In genomic region chr10:123994417-123995081, GRCh38 we compare ENCODE assay signal across 8 cellular contexts.
DNase-seq lines count a peak whose midpoint lies in the region; ATAC-seq and TF ChIP-seq lines count a peak whose summit lies in the region.

No MANE protein-coding gene starts in this region.

- H3K9me3 Mint-ChIP-seq in activated T-helper 17 cell treated with anti-CD3 and anti-CD28 coated beads, Interleukin-2, amount 50 U/mL, for 72 hours, result no peaks in the 10 kb centered on the region
- peaks cover 12% of the 10 kb centered on the region for H3K9me3 Mint-ChIP-seq in nephron
- H3K9me3 Mint-ChIP-seq in stimulated activated naive B cell treated with anti-CD40 and anti-IgM and Interleukin-4, amounts not matched to agents 10 μg/mL and 1 μg/mL and 100 μg/mL, for 72 hours, result no peaks in the 10 kb centered on the region

- H3K9ac ChIP-seq in HUES6 (ENCODE audit: low read length), result peak overlapping the region; percentile 27

- H3K27ac ChIP-seq in HUES6 (ENCODE audit: low read depth, low read length) (no peak overlapping the region), Panc1 (ENCODE audit: low read length) (peak overlapping the region; percentile 67)

- H3K36me3 Mint-ChIP-seq in activated T-helper 17 cell treated with anti-CD3 and anti-CD28 coated beads, Interleukin-2, amount 50 U/mL, for 72 hours (ENCODE audit: low read depth), result no peaks in the 10 kb centered on the region
- no peaks in the 10 kb centered on the region for H3K36me3 Mint-ChIP-seq in nephron (ENCODE audit: low read depth)
- H3K36me3 Mint-ChIP-seq in stimulated activated naive B cell treated with anti-CD40 and anti-IgM and Interleukin-4, amounts not matched to agents 10 μg/mL and 1 μg/mL and 100 μg/mL, for 72 hours, result peaks cover 0 to 7% of the 10 kb centered on the region in 2 donors

- no peaks in the 10 kb centered on the region for H3K9me3 ChIP-seq in HUES6 (ENCODE audit: control insufficient read depth, insufficient read depth, low read depth, low read length)
- no peaks in the 10 kb centered on the region for H3K9me3 ChIP-seq in Panc1 (ENCODE audit: control insufficient read depth, insufficient read depth, low read depth, low read length)

- in situ Hi-C loops in Panc1 (cut with HindIII; ENCODE audit: low pct_unique_long_range_greater_than_20kb, low sequenced_read_pairs), result no loop called here

- POLR2A ChIA-PET in Panc1 (lab: Charles Lee), result no interaction called here

- TF ChIP-seq CTCF in Panc1 (IDR thresholded peaks at IDR 0.05) (peak; percentile 99), fibroblast of pulmonary artery (IDR thresholded peaks at IDR 0.05; ENCODE audit: low read length, missing control alignments) (peak; percentile 87), nephron (IDR thresholded peaks at IDR 0.05; ENCODE audit: unreplicated experiment in 3 of 3) (peak; percentile 99 to 100 (median 99))

- CTCF ChIA-PET in Panc1 (lab: Charles Lee), result interaction anchor here (0.6 to 4.2 kb wide), 13 partner anchors 8 to 409 kb away, joined by 3 to 52 read pairs (median 4); no protein-coding TSS in a partner anchor

- ATAC-seq in Panc1, result peak; percentile 86
- peak; percentile 73 for ATAC-seq in activated T-helper 17 cell treated with anti-CD3 and anti-CD28 coated beads, Interleukin-2, amount 50 U/mL, for 72 hours (replicated peaks)
- peak; percentile 74 to 75 for ATAC-seq in stimulated activated naive B cell treated with anti-CD40 and anti-IgM and Interleukin-4, amounts not matched to agents 10 μg/mL and 1 μg/mL and 100 μg/mL, for 72 hours (replicated peaks)

- H3K36me3 ChIP-seq in HUES6 (ENCODE audit: control insufficient read depth, insufficient read depth, low read length) (no peaks in the 10 kb centered on the region), Panc1 (ENCODE audit: control insufficient read depth, insufficient read depth, low read length) (no peaks in the 10 kb centered on the region)

- H3K27ac Mint-ChIP-seq in activated T-helper 17 cell treated with anti-CD3 and anti-CD28 coated beads, Interleukin-2, amount 50 U/mL, for 72 hours, result no peak overlapping the region
- no peak overlapping the region for H3K27ac Mint-ChIP-seq in nephron
- H3K27ac Mint-ChIP-seq in stimulated activated naive B cell treated with anti-CD40 and anti-IgM and Interleukin-4, amounts not matched to agents 10 μg/mL and 1 μg/mL and 100 μg/mL, for 72 hours, result no peak overlapping the region

- H3K27me3 ChIP-seq in HUES6 (ENCODE audit: control insufficient read depth, insufficient read depth, low read length), result peaks cover 47% of the 10 kb centered on the region
- no peaks in the 10 kb centered on the region for H3K27me3 ChIP-seq in Panc1 (ENCODE audit: control insufficient read depth, insufficient read depth, low read length)

- peaks cover 50% of the 10 kb centered on the region for H3K27me3 Mint-ChIP-seq in activated T-helper 17 cell treated with anti-CD3 and anti-CD28 coated beads, Interleukin-2, amount 50 U/mL, for 72 hours
- peaks cover 64% of the 10 kb centered on the region for H3K27me3 Mint-ChIP-seq in nephron (ENCODE audit: low read depth)
- H3K27me3 Mint-ChIP-seq in stimulated activated naive B cell treated with anti-CD40 and anti-IgM and Interleukin-4, amounts not matched to agents 10 μg/mL and 1 μg/mL and 100 μg/mL, for 72 hours, result peaks cover 51 to 59% of the 10 kb centered on the region in 2 donors

- no TSS peak for BruUV-seq in Panc1 (replicated peaks; lab: Mats Ljungman, UMichigan)

- H3K4me1 Mint-ChIP-seq in activated T-helper 17 cell treated with anti-CD3 and anti-CD28 coated beads, Interleukin-2, amount 50 U/mL, for 72 hours, result no peaks in the 10 kb centered on the region
- peaks cover 17% of the 10 kb centered on the region for H3K4me1 Mint-ChIP-seq in nephron
- peaks cover 29 to 53% of the 10 kb centered on the region in 2 donors for H3K4me1 Mint-ChIP-seq in stimulated activated naive B cell treated with anti-CD40 and anti-IgM and Interleukin-4, amounts not matched to agents 10 μg/mL and 1 μg/mL and 100 μg/mL, for 72 hours

- H3K4me3 Mint-ChIP-seq in activated T-helper 17 cell treated with anti-CD3 and anti-CD28 coated beads, Interleukin-2, amount 50 U/mL, for 72 hours, result peak overlapping the region; percentile 64
- peak overlapping the region; percentile 35 to 76 (median 70) for H3K4me3 Mint-ChIP-seq in nephron
- H3K4me3 Mint-ChIP-seq in stimulated activated naive B cell treated with anti-CD40 and anti-IgM and Interleukin-4, amounts not matched to agents 10 μg/mL and 1 μg/mL and 100 μg/mL, for 72 hours, result peak overlapping the region; percentile 64 to 79

- peak overlapping the region; percentile 57 for H3K4me3 ChIP-seq in HUES6 (ENCODE audit: low read depth, low read length)
- H3K4me3 ChIP-seq in Panc1 (ENCODE audit: low read depth in 2 of 2, low read length in 2 of 2), result peak overlapping the region; percentile 54 to 66
- no peak overlapping the region for H3K4me3 ChIP-seq in fibroblast of pulmonary artery (replicated peaks; ENCODE audit: low read depth, low read length)

- peaks cover 13% of the 10 kb centered on the region for H3K4me1 ChIP-seq in HUES6 (ENCODE audit: control insufficient read depth, insufficient read depth, low read length)
- peaks cover 5% of the 10 kb centered on the region; the same call in 1 of the 2 replicates for H3K4me1 ChIP-seq in Panc1 (ENCODE audit: control insufficient read depth, insufficient read depth, low read length)

- intact Hi-C loops in Panc1 (cut with micrococcal nuclease; ENCODE audit: unreplicated experiment), result loop anchor here (1.0 to 10.0 kb wide), 3 partner anchors 98 to 395 kb away; partner anchors contain the start of gene CHST15

- DNase-seq in DMS 273 (lab: John Stamatoyannopoulos, UW; ENCODE audit: unreplicated experiment), result peak; percentile 87
- no peak for DNase-seq in DMS 273 treated with DMSO at 0.1 percent for 48 hours (lab: John Stamatoyannopoulos, UW)
- peak; percentile 61 for DNase-seq in Panc1 (ENCODE audit: low read depth, low spot score)
- peak; percentile 77 for DNase-seq in fibroblast of pulmonary artery (ENCODE audit: low read depth)
- DNase-seq in stimulated activated naive B cell treated with anti-CD40 and anti-IgM and Interleukin-4, amounts not matched to agents 10 μg/mL and 1 μg/mL and 100 μg/mL, for 72 hours, result peak; percentile 68
